18 cellular contexts compared by ENCODE assay signal in genomic region chr12:79706156-79706555, GRCh38.
"Had no signal": no experiment of that assay in that cellular context is flagged by ENCODE, and none has a peak within 500 bp of the region (broad histone marks: within the 10 kb centered on the region; RNA-seq: fewer than 3 reads in every experiment).

No MANE protein-coding gene starts in this region.

- H3K36me3 ChIP-seq: adrenal gland, colonic mucosa, gastrocnemius medialis, heart right ventricle, left lung, ovary, spleen, stomach, upper lobe of right lung had no signal

- DNase-seq: activated CD4-positive, alpha-beta T cell treated with anti-CD3 and anti-CD28 coated beads, Interleukin-2, amount 50 U/mL, for 1 hour; activated T-cell treated with anti-CD3 and anti-CD28 coated beads for 4 hours; adrenal gland; caudate nucleus; colonic mucosa; gastrocnemius medialis; heart right ventricle; left lung; naive thymus-derived CD4-positive, alpha-beta T cell; ovary; spleen; stomach; T-helper 9 cell; testis; upper lobe of right lung had no signal

- H3K4me3 Mint-ChIP-seq: activated naive CD4-positive, alpha-beta T cell treated with anti-CD3 and anti-CD28 coated beads, Interleukin-2, amount 50 U/mL, for 24 hours; naive thymus-derived CD4-positive, alpha-beta T cell had no signal

- H3K27ac ChIP-seq: adrenal gland, colonic mucosa, gastrocnemius medialis, heart right ventricle, left lung, ovary, spleen, stomach, testis, upper lobe of right lung had no signal

- H3K4me1 ChIP-seq: adrenal gland, colonic mucosa, gastrocnemius medialis, heart right ventricle, left lung, spleen, testis, upper lobe of right lung had no signal

- H3K9me3 ChIP-seq: adrenal gland, colonic mucosa, gastrocnemius medialis, heart right ventricle, ovary, stomach, testis, upper lobe of right lung had no signal

- ATAC-seq: gastrocnemius medialis; heart right ventricle; left lung; naive thymus-derived CD4-positive, alpha-beta T cell; sciatic nerve; upper lobe of right lung had no signal

- H3K4me1 Mint-ChIP-seq: activated naive CD4-positive, alpha-beta T cell treated with anti-CD3 and anti-CD28 coated beads, Interleukin-2, amount 50 U/mL, for 24 hours; naive thymus-derived CD4-positive, alpha-beta T cell had no signal

- H3K27me3 ChIP-seq: adrenal gland, colonic mucosa, gastrocnemius medialis, ovary, testis, upper lobe of right lung had no signal

- H3K9me3 Mint-ChIP-seq: activated naive CD4-positive, alpha-beta T cell treated with anti-CD3 and anti-CD28 coated beads, Interleukin-2, amount 50 U/mL, for 24 hours; activated T-helper 2 cell treated with anti-CD3 and anti-CD28 coated beads, Interferon-gamma antibody, Interleukin-2, Interleukin-4, amounts not matched to agents 10 μg/mL and 5 μg/mL and 100 μg/mL, durations not matched to agents 14 hours and 24 hours and 36 hours; naive thymus-derived CD4-positive, alpha-beta T cell had no signal

- H3K4me3 ChIP-seq: adrenal gland, colonic mucosa, gastrocnemius medialis, heart right ventricle, left lung, ovary, spleen, stomach, testis, upper lobe of right lung had no signal

- H3K27ac Mint-ChIP-seq: activated naive CD4-positive, alpha-beta T cell treated with anti-CD3 and anti-CD28 coated beads, Interleukin-2, amount 50 U/mL, for 24 hours; activated T-helper 2 cell treated with anti-CD3 and anti-CD28 coated beads, Interferon-gamma antibody, Interleukin-2, Interleukin-4, amounts not matched to agents 10 μg/mL and 5 μg/mL and 100 μg/mL, durations not matched to agents 14 hours and 24 hours and 36 hours; naive thymus-derived CD4-positive, alpha-beta T cell had no signal

- H3K36me3 Mint-ChIP-seq: activated naive CD4-positive, alpha-beta T cell treated with anti-CD3 and anti-CD28 coated beads, Interleukin-2, amount 50 U/mL, for 24 hours; naive thymus-derived CD4-positive, alpha-beta T cell had no signal
